8 cellular contexts compared by ENCODE assay signal in genomic region chr7:6826151-6826550, GRCh38. TPM values are rescaled to one million over a fixed set of nuclear protein-coding genes. Genes with fewer than 3 reads are reported as not detected.
DNase-seq lines count a peak whose midpoint lies in the region; ATAC-seq and TF ChIP-seq lines count a peak whose summit lies in the region.
"Not testable (repeated sequence)": the region's sequence is repeated elsewhere in the genome, so short reads cannot be mapped to it uniquely, and the experiment has no call there.

CCZ1B (minus strand) TSS chr7:6826275; CDS start chr7:6826197, 78 bp downstream.

- not testable (repeated sequence) for H3K4me1 ChIP-seq in adipocyte (ENCODE audit: control insufficient read depth, insufficient read depth, low read length); psoas muscle

- not testable (repeated sequence) for H3K9me3 Mint-ChIP-seq in type B pancreatic cell

- peak within 1 kb of the TSS; percentile 97 for H3K4me3 Mint-ChIP-seq in type B pancreatic cell

- peak within 1 kb of the TSS; percentile 64 for H3K9ac ChIP-seq in adipocyte (ENCODE audit: low read length)

- H3K4me3 ChIP-seq in adipocyte (ENCODE audit: low read length) (peak within 1 kb of the TSS; percentile 80), psoas muscle (peak within 1 kb of the TSS; percentile 92)

- H3K27ac ChIP-seq in psoas muscle, result peak within 1 kb of the TSS; percentile 76

- 1 to 4% (median 2%) methylated on average over 17 to 24 of the region's 35 CpGs for WGBS in psoas muscle, 3 donors

- peaks cover 18% of the 10 kb centered on the region for H3K27me3 Mint-ChIP-seq in type B pancreatic cell

- H3K27ac Mint-ChIP-seq in type B pancreatic cell, result peak within 1 kb of the TSS; percentile 91

- intact Hi-C loops in T-helper 1 cell treated with Interleukin-12 subunit alpha and Interleukin-12 subunit beta and Interleukin-4 antibody, amounts not matched to agents 30 ng/mL and 1 ng/mL, for 36 hours (cut with micrococcal nuclease), result loop anchor here (1.0 to 5.0 kb wide), 2 partner anchors 99 to 119 kb away; no protein-coding TSS in a partner anchor
- intact Hi-C loops in left cardiac atrium (cut with DNase I); psoas muscle (cut with DNase I): not testable (repeated sequence)

- ATAC-seq in HG02852 (IDR thresholded peaks at IDR 0.05; ENCODE audit: unreplicated experiment) (peak; percentile 99), left cardiac atrium (peak; percentile 99), psoas muscle (peak; percentile 94 to 99 (median 96))

- H3K36me3 ChIP-seq in adipocyte (ENCODE audit: control insufficient read depth, insufficient read depth, low read length, severe bottlenecking), result not testable (repeated sequence)
- peaks cover 0 to 15% of the 10 kb centered on the region in 2 donors for H3K36me3 ChIP-seq in psoas muscle (ENCODE audit: insufficient read depth in 1 of 2, low read depth in 1 of 2)

- DNase-seq in GM13977 (ENCODE audit: low spot score), result not testable (repeated sequence)
- peak; percentile 79 for DNase-seq in NCI-H146 (lab: John Stamatoyannopoulos, UW)
- peak; percentile 83 for DNase-seq in adipocyte (ENCODE audit: low read depth)
- peak; percentile 87 for DNase-seq in left cardiac atrium
- peak; percentile 88 to 89 for DNase-seq in psoas muscle
- peak; percentile 80 for DNase-seq in type B pancreatic cell (ENCODE audit: extremely low spot score, unreplicated experiment)

- in situ Hi-C loops in GM13977 (cut with MboI; ENCODE audit: low pct_unique_long_range_greater_than_20kb, low sequenced_read_pairs, unreplicated experiment), result loop anchor here (25.0 kb wide), 1 partner anchor 239 kb away; the partner anchor contains the start of genes INTS15 and ZDHHC4

- H3K36me3 Mint-ChIP-seq in type B pancreatic cell, result not testable (repeated sequence)

- not testable (repeated sequence) for H3K27me3 ChIP-seq in adipocyte (replicated peaks; ENCODE audit: control insufficient read depth, insufficient read depth, low read length); psoas muscle (ENCODE audit: insufficient read depth in 3 of 3, low read length in 2 of 3)

- not testable (repeated sequence) for H3K9me3 ChIP-seq in adipocyte (ENCODE audit: control insufficient read depth, low read length); psoas muscle

- peak; percentile 42 for TF ChIP-seq CTCF in GM13977 (IDR thresholded peaks at IDR 0.05; ENCODE audit: extremely low read depth, insufficient read depth, missing control alignments)
- peak; percentile 26 for TF ChIP-seq CTCF in psoas muscle (IDR thresholded peaks at IDR 0.05)
- TF ChIP-seq CTCF in type B pancreatic cell (conservative IDR thresholded peaks at IDR 0.05), result peak; percentile 25

- H3K4me1 Mint-ChIP-seq in type B pancreatic cell (ENCODE audit: unreplicated experiment), result not testable (repeated sequence)

RNA-seq across cellular contexts. Expression of gene CCZ1B, which starts in this region (rescaled TPM):
- 84.4 and 87.0 TPM in 2 replicates for total RNA-seq in T-helper 1 cell treated with Interleukin-12 subunit alpha and Interleukin-12 subunit beta and Interleukin-4 antibody, amounts not matched to agents 30 ng/mL and 1 ng/mL, for 36 hours
- total RNA-seq in left cardiac atrium, result 10 to 100 TPM; 27.2 to 41.2 TPM
- 10 to 100 TPM; 19.9 to 28.1 (median 24.1) TPM for total RNA-seq in psoas muscle
- polyA plus RNA-seq in psoas muscle, result 10 to 100 TPM; 14.5 to 19.2 (median 16.0) TPM
- total RNA-seq in type B pancreatic cell (ENCODE audit: low replicate concordance), result 49.5 and 70.0 TPM in 2 replicates
